Comparison of ENCODE assay signal across 24 cellular contexts in the genomic region with DNA sequence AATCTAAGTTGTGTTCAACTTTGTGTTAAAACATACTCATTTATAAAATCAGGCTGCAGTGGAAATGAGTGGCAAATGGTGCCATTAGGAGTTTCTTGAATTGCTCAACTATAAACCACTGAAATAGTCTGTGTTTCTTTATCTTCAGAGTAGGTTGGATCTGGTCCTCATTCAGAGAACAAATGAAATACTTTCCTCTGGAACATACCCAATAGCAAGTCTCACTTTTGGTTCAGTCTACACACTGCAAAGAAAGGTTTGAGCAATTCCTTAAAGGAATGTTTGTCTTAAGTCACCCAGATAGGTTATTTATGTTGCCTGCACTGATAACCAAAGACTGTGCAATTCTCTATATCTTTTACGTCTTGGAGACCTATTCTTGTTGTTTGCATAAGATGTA.
DNase-seq lines count a peak whose midpoint lies in the region; TF ChIP-seq lines count a peak whose summit lies in the region.
"Had no signal": no experiment of that assay in that cellular context is flagged by ENCODE, and none has a peak within 500 bp of the region (broad histone marks: within the 10 kb centered on the region; RNA-seq: fewer than 3 reads in every experiment).

No MANE protein-coding gene starts in this region.

- H3K9me3 ChIP-seq in hepatocyte (ENCODE audit: low read depth) = no peaks in the 10 kb centered on the region
- H3K9me3 ChIP-seq in smooth muscle cell (replicated peaks; ENCODE audit: low read depth) = no peaks in the 10 kb centered on the region
- H3K9me3 ChIP-seq: heart left ventricle, upper lobe of left lung had no signal

- no peak overlapping the region for H2AFZ ChIP-seq in hepatocyte
- H2AFZ ChIP-seq in smooth muscle cell (ENCODE audit: low read depth) = no peak overlapping the region

- H3K4me1 ChIP-seq in hepatocyte (ENCODE audit: insufficient read depth) = peaks cover 29% of the 10 kb centered on the region
- peaks cover 37% of the 10 kb centered on the region for H3K4me1 ChIP-seq in smooth muscle cell (ENCODE audit: low read depth)
- H3K4me1 ChIP-seq: upper lobe of left lung had no signal

- H3K4me2 ChIP-seq in hepatocyte = no peak overlapping the region
- H3K4me2 ChIP-seq in smooth muscle cell = peak overlapping the region; percentile 44
- H3K4me2 ChIP-seq: KMS-11 had no signal

- H4K20me1 ChIP-seq in hepatocyte (ENCODE audit: insufficient read depth, poor library complexity, severe bottlenecking) (no peaks in the 10 kb centered on the region), smooth muscle cell (ENCODE audit: low read depth) (no peaks in the 10 kb centered on the region)

- H3K4me3 ChIP-seq in cardiac fibroblast (replicated peaks in 1 of 2; ENCODE audit: low read depth in 2 of 2, low read length in 2 of 2) (no peak overlapping the region), hepatocyte (no peak overlapping the region), smooth muscle cell (no peak overlapping the region)
- H3K4me3 ChIP-seq: heart left ventricle, upper lobe of left lung had no signal

- H3K9me2 ChIP-seq in hepatocyte (replicated peaks; ENCODE audit: insufficient read depth) = no peaks in the 10 kb centered on the region

- H3K9ac ChIP-seq in smooth muscle cell (ENCODE audit: low read depth) = peak overlapping the region; percentile 28
- H3K9ac ChIP-seq: KMS-11 had no signal

- no peaks in the 10 kb centered on the region for H3K79me2 ChIP-seq in hepatocyte
- H3K79me2 ChIP-seq in smooth muscle cell (ENCODE audit: low read depth) = no peaks in the 10 kb centered on the region

- no peaks in the 10 kb centered on the region for H3K27me3 ChIP-seq in hepatocyte
- H3K27me3 ChIP-seq in smooth muscle cell (ENCODE audit: low read depth) = no peaks in the 10 kb centered on the region
- H3K27me3 ChIP-seq: heart left ventricle, upper lobe of left lung had no signal

- DNase-seq in NCI-H226 (peak; percentile 49), cardiac fibroblast (ENCODE audit: low read depth in 2 of 2) (peak; percentile 27 to 70), hepatocyte (ENCODE audit: low spot score) (no peak), smooth muscle cell (lab: John Stamatoyannopoulos, UW; ENCODE audit: unreplicated experiment) (no peak), germinal center (ENCODE audit: low spot score) (no peak), AML-193 (lab: John Stamatoyannopoulos, UW) (no peak), Kasumi-1 (lab: John Stamatoyannopoulos, UW) (no peak)
- DNase-seq: activated B cell treated with CpG ODN at 0.5 μM for 24 hours; activated CD4-positive, alpha-beta T cell treated with anti-CD3 and anti-CD28 coated beads, Interleukin-2, amount 50 U/mL, for 1 hour; activated gamma-delta T cell; activated T-cell treated with anti-CD3 and anti-CD28 coated beads, Interleukin-2, amount 50 U/mL, for 24 hours; DMS79 treated with DMSO at 0.1 percent for 48 hours; GOT3; heart left ventricle; HFFc6; midbrain; MM.1S; naive thymus-derived CD4-positive, alpha-beta T cell; NCI-H1930; NCI-H524 treated with DMSO at 0.1 percent for 48 hours; stimulated activated naive B cell treated with anti-CD40 and anti-IgM and Interleukin-4, amounts not matched to agents 10 μg/mL and 1 μg/mL and 100 μg/mL, for 72 hours; T-cell; upper lobe of left lung had no signal

- 52% methylated on average over 1 of the region's 1 CpG for WGBS in hepatocyte (ENCODE audit: low lambda C conversion rate, missing lambda C conversion rate)
- 10% methylated on average over 1 of the region's 1 CpG for WGBS in smooth muscle cell (ENCODE audit: low lambda C conversion rate)

- H3K27ac ChIP-seq in hepatocyte (peak overlapping the region; percentile 74), smooth muscle cell (ENCODE audit: low read depth) (peak overlapping the region; percentile 90)
- H3K27ac ChIP-seq: heart left ventricle, KMS-11, upper lobe of left lung had no signal

- no peak for TF ChIP-seq CTCF in cardiac fibroblast (IDR thresholded peaks at IDR 0.05; ENCODE audit: low read depth, low read length)
- TF ChIP-seq CTCF in hepatocyte (IDR thresholded peaks at IDR 0.05; ENCODE audit: poor library complexity) = no peak
- TF ChIP-seq CTCF in smooth muscle cell (IDR thresholded peaks at IDR 0.05; ENCODE audit: borderline replicate concordance, insufficient read depth, poor library complexity, severe bottlenecking) = no peak

- peaks cover 17% of the 10 kb centered on the region for H3F3A ChIP-seq in smooth muscle cell (ENCODE audit: low read depth)

- H3K36me3 ChIP-seq in hepatocyte (replicated peaks; ENCODE audit: insufficient read depth, low read depth) = no peaks in the 10 kb centered on the region
- no peaks in the 10 kb centered on the region for H3K36me3 ChIP-seq in smooth muscle cell (ENCODE audit: low read depth)
- H3K36me3 ChIP-seq: upper lobe of left lung had no signal

Comparison
In these comparisons a context has a peak if more than half of its experiments do, and no peak if none do; other contexts are left out.
1. DNase-seq: peak in NCI-H226 (single experiment) and cardiac fibroblast (2 of 2); none in hepatocyte (single experiment), smooth muscle cell (single experiment), germinal center (single experiment), AML-193 (0 of 2) and Kasumi-1 (0 of 2).